ENCODE assay signal across 1 cellular context in genomic region chr3:56123487-56123886, GRCh38.
TF ChIP-seq lines count a peak whose summit lies in the region.

No MANE protein-coding gene starts in this region.

TF ChIP-seq in H1, 55 proteins besides CTCF, POLR2A, EP300 and RAD21 (continued from another document):
- TF ChIP-seq, protein P1, sequence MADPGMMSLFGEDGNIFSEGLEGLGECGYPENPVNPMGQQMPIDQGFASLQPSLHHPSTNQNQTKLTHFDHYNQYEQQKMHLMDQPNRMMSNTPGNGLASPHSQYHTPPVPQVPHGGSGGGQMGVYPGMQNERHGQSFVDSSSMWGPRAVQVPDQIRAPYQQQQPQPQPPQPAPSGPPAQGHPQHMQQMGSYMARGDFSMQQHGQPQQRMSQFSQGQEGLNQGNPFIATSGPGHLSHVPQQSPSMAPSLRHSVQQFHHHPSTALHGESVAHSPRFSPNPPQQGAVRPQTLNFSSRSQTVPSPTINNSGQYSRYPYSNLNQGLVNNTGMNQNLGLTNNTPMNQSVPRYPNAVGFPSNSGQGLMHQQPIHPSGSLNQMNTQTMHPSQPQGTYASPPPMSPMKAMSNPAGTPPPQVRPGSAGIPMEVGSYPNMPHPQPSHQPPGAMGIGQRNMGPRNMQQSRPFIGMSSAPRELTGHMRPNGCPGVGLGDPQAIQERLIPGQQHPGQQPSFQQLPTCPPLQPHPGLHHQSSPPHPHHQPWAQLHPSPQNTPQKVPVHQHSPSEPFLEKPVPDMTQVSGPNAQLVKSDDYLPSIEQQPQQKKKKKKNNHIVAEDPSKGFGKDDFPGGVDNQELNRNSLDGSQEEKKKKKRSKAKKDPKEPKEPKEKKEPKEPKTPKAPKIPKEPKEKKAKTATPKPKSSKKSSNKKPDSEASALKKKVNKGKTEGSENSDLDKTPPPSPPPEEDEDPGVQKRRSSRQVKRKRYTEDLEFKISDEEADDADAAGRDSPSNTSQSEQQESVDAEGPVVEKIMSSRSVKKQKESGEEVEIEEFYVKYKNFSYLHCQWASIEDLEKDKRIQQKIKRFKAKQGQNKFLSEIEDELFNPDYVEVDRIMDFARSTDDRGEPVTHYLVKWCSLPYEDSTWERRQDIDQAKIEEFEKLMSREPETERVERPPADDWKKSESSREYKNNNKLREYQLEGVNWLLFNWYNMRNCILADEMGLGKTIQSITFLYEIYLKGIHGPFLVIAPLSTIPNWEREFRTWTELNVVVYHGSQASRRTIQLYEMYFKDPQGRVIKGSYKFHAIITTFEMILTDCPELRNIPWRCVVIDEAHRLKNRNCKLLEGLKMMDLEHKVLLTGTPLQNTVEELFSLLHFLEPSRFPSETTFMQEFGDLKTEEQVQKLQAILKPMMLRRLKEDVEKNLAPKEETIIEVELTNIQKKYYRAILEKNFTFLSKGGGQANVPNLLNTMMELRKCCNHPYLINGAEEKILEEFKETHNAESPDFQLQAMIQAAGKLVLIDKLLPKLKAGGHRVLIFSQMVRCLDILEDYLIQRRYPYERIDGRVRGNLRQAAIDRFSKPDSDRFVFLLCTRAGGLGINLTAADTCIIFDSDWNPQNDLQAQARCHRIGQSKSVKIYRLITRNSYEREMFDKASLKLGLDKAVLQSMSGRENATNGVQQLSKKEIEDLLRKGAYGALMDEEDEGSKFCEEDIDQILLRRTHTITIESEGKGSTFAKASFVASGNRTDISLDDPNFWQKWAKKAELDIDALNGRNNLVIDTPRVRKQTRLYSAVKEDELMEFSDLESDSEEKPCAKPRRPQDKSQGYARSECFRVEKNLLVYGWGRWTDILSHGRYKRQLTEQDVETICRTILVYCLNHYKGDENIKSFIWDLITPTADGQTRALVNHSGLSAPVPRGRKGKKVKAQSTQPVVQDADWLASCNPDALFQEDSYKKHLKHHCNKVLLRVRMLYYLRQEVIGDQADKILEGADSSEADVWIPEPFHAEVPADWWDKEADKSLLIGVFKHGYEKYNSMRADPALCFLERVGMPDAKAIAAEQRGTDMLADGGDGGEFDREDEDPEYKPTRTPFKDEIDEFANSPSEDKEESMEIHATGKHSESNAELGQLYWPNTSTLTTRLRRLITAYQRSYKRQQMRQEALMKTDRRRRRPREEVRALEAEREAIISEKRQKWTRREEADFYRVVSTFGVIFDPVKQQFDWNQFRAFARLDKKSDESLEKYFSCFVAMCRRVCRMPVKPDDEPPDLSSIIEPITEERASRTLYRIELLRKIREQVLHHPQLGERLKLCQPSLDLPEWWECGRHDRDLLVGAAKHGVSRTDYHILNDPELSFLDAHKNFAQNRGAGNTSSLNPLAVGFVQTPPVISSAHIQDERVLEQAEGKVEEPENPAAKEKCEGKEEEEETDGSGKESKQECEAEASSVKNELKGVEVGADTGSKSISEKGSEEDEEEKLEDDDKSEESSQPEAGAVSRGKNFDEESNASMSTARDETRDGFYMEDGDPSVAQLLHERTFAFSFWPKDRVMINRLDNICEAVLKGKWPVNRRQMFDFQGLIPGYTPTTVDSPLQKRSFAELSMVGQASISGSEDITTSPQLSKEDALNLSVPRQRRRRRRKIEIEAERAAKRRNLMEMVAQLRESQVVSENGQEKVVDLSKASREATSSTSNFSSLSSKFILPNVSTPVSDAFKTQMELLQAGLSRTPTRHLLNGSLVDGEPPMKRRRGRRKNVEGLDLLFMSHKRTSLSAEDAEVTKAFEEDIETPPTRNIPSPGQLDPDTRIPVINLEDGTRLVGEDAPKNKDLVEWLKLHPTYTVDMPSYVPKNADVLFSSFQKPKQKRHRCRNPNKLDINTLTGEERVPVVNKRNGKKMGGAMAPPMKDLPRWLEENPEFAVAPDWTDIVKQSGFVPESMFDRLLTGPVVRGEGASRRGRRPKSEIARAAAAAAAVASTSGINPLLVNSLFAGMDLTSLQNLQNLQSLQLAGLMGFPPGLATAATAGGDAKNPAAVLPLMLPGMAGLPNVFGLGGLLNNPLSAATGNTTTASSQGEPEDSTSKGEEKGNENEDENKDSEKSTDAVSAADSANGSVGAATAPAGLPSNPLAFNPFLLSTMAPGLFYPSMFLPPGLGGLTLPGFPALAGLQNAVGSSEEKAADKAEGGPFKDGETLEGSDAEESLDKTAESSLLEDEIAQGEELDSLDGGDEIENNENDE (IDR thresholded peaks at IDR 0.05; ENCODE audit: insufficient replicate concordance, low read length): peak; percentile 75
- TF ChIP-seq NRF1 (IDR thresholded peaks at IDR 0.05; ENCODE audit: low read depth, low read length) (no peak), TAF1 (IDR thresholded peaks at IDR 0.05; ENCODE audit: low read depth, low read length) (no peak), BRCA1 (IDR thresholded peaks at IDR 0.05; ENCODE audit: low read depth, low read length) (no peak), BACH1 (IDR thresholded peaks at IDR 0.05; ENCODE audit: low read length) (no peak), SP1 (IDR thresholded peaks at IDR 0.05; ENCODE audit: low read depth, low read length) (peak; percentile 69; the same call in 1 of the 2 replicates), GTF2F1 (IDR thresholded peaks at IDR 0.05; ENCODE audit: borderline replicate concordance, low read depth, low read length) (no peak), NANOG (IDR thresholded peaks at IDR 0.05; ENCODE audit: insufficient read depth, low read depth, low read length, poor library complexity, severe bottlenecking) (peak; percentile 87), SIN3A (conservative IDR thresholded peaks at IDR 0.05 in 1 of 2, IDR thresholded peaks at IDR 0.05 in 1 of 2; ENCODE audit: low read depth in 1 of 2, low read length in 2 of 2) (no peak), TBP (IDR thresholded peaks at IDR 0.05; ENCODE audit: low read depth, low read length) (no peak), SP4 (IDR thresholded peaks at IDR 0.05; ENCODE audit: low read length) (no peak), RNF2 (IDR thresholded peaks at IDR 0.05; ENCODE audit: borderline replicate concordance, low read depth, low read length, missing control alignments, poor library complexity, severe bottlenecking) (no peak), USF2 (IDR thresholded peaks at IDR 0.05; ENCODE audit: low read length) (no peak), TCF12 (IDR thresholded peaks at IDR 0.05; ENCODE audit: low read depth, low read length) (0 out of 2 replicates have a peak, but pooled peaks have one; percentile 66), YY1 (IDR thresholded peaks at IDR 0.05; ENCODE audit: low read depth, low read length) (peak; percentile 94), E2F6 (IDR thresholded peaks at IDR 0.05) (no peak), CTBP2 (IDR thresholded peaks at IDR 0.05; ENCODE audit: borderline replicate concordance, insufficient read depth, insufficient read length, low read length) (no peak), BCL11A (IDR thresholded peaks at IDR 0.05; ENCODE audit: low read depth in 2 of 2, low read length in 2 of 2) (peak in 1 of 2 experiments; percentile 62), CHD1 (IDR thresholded peaks at IDR 0.05; ENCODE audit: low read depth, low read length) (no peak), PHF8 (conservative IDR thresholded peaks at IDR 0.05; ENCODE audit: low read depth, low read length) (no peak), SAP30 (IDR thresholded peaks at IDR 0.05; ENCODE audit: insufficient read depth, insufficient replicate concordance, low read length) (no peak), HDAC6 (IDR thresholded peaks at IDR 0.05; ENCODE audit: low read depth, low read length) (no peak), RBBP5 (IDR thresholded peaks at IDR 0.05; ENCODE audit: borderline replicate concordance, low read depth, low read length) (no peak), CREB1 (IDR thresholded peaks at IDR 0.05) (peak; percentile 51; the same call in 1 of the 2 replicates), KDM5A (IDR thresholded peaks at IDR 0.05; ENCODE audit: low read length) (no peak), JUN (IDR thresholded peaks at IDR 0.05; ENCODE audit: low read depth, low read length) (no peak), SUZ12 (IDR thresholded peaks at IDR 0.05; ENCODE audit: low read length) (no peak), KDM1A (IDR thresholded peaks at IDR 0.05; ENCODE audit: borderline replicate concordance, low read length) (peak; percentile 79; the same call in 1 of the 2 replicates), RXRA (IDR thresholded peaks at IDR 0.05; ENCODE audit: insufficient read depth, low read depth, low read length) (no peak), MAFK (IDR thresholded peaks at IDR 0.05; ENCODE audit: low read depth, low read length) (no peak), HDAC2 (IDR thresholded peaks at IDR 0.05; ENCODE audit: borderline replicate concordance in 1 of 2, low read depth in 2 of 2, low read length in 2 of 2) (peak; percentile 89 to 94; a peak in 3 of 4 replicates), KDM4A (IDR thresholded peaks at IDR 0.05; ENCODE audit: low read depth, low read length, severe bottlenecking) (no peak), JUND (IDR thresholded peaks at IDR 0.05; ENCODE audit: low read length) (no peak), TEAD4 (IDR thresholded peaks at IDR 0.05; ENCODE audit: low read depth, low read length) (peak; percentile 92), SIX5 (IDR thresholded peaks at IDR 0.05; ENCODE audit: low read depth, low read length) (no peak), RFX5 (IDR thresholded peaks at IDR 0.05; ENCODE audit: borderline replicate concordance, low read depth, low read length) (no peak), TAF7 (optimal IDR thresholded peaks at IDR 0.05; ENCODE audit: borderline replicate concordance, low read depth, low read length) (no peak), FOSL1 (IDR thresholded peaks at IDR 0.05; ENCODE audit: insufficient read depth, low read depth, low read length) (no peak), EZH2 (IDR thresholded peaks at IDR 0.05; ENCODE audit: low read depth, low read length, severe bottlenecking) (no peak), SP2 (IDR thresholded peaks at IDR 0.05; ENCODE audit: low read length) (no peak)
- TF ChIP-seq, protein P2, sequence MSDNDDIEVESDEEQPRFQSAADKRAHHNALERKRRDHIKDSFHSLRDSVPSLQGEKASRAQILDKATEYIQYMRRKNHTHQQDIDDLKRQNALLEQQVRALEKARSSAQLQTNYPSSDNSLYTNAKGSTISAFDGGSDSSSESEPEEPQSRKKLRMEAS (IDR thresholded peaks at IDR 0.05): 0 out of 2 replicates have a peak, but pooled peaks have one; percentile 46
- TF ChIP-seq, protein P3, sequence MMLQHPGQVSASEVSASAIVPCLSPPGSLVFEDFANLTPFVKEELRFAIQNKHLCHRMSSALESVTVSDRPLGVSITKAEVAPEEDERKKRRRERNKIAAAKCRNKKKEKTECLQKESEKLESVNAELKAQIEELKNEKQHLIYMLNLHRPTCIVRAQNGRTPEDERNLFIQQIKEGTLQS (IDR thresholded peaks at IDR 0.05; ENCODE audit: insufficient read depth, low read depth, low read length): no peak
